ENCODE assay signal across 1 cellular context in genomic region chr1:116933586-116934515, GRCh38.
TF ChIP-seq lines count a peak whose summit lies in the region.

No MANE protein-coding gene starts in this region.

TF ChIP-seq in HepG2, 621 proteins besides CTCF, POLR2A, EP300 and RAD21:
- TF ChIP-seq YEATS2 (CRISPR knock-in tag; IDR thresholded peaks at IDR 0.05; ENCODE audit: borderline replicate concordance): no peak
- TF ChIP-seq FIP1L1 (IDR thresholded peaks at IDR 0.05; ENCODE audit: borderline replicate concordance, insufficient read depth, low read depth, low read length): no peak
- TF ChIP-seq ZNF891 (CRISPR knock-in tag; IDR thresholded peaks at IDR 0.05): no peak
- no peak for TF ChIP-seq MED8 (CRISPR knock-in tag; IDR thresholded peaks at IDR 0.05; ENCODE audit: insufficient replicate concordance)
- TF ChIP-seq LBX2 (CRISPR knock-in tag; IDR thresholded peaks at IDR 0.05; ENCODE audit: borderline replicate concordance): no peak
- no peak for TF ChIP-seq KLF12 (CRISPR knock-in tag; IDR thresholded peaks at IDR 0.05; ENCODE audit: borderline replicate concordance)
- TF ChIP-seq MTF2 (CRISPR knock-in tag; IDR thresholded peaks at IDR 0.05; ENCODE audit: borderline replicate concordance): no peak
- TF ChIP-seq RCOR2 (CRISPR knock-in tag; IDR thresholded peaks at IDR 0.05): no peak
- no peak for TF ChIP-seq MEF2D (CRISPR knock-in tag; IDR thresholded peaks at IDR 0.05)
- no peak for TF ChIP-seq ZNF260 (CRISPR knock-in tag; IDR thresholded peaks at IDR 0.05; ENCODE audit: borderline replicate concordance, low read depth)
- no peak for TF ChIP-seq SNAPC2 (CRISPR knock-in tag; IDR thresholded peaks at IDR 0.05)
- no peak for TF ChIP-seq ZNF883 (CRISPR knock-in tag; IDR thresholded peaks at IDR 0.05; ENCODE audit: not compliant biosample characterization)
- no peak for TF ChIP-seq ATF5 (CRISPR knock-in tag; IDR thresholded peaks at IDR 0.05; ENCODE audit: low read depth)
- no peak for TF ChIP-seq U2AF2 (IDR thresholded peaks at IDR 0.05; ENCODE audit: low read depth, low read length)
- no peak for TF ChIP-seq ZNF740 (CRISPR knock-in tag; IDR thresholded peaks at IDR 0.05)
- no peak for TF ChIP-seq ZFYVE20 (CRISPR knock-in tag; IDR thresholded peaks at IDR 0.05; ENCODE audit: borderline replicate concordance, low read depth)
TF ChIP-seq in HepG2: peak in this region for 0.
